19 cellular contexts compared by ENCODE assay signal in the genomic region with DNA sequence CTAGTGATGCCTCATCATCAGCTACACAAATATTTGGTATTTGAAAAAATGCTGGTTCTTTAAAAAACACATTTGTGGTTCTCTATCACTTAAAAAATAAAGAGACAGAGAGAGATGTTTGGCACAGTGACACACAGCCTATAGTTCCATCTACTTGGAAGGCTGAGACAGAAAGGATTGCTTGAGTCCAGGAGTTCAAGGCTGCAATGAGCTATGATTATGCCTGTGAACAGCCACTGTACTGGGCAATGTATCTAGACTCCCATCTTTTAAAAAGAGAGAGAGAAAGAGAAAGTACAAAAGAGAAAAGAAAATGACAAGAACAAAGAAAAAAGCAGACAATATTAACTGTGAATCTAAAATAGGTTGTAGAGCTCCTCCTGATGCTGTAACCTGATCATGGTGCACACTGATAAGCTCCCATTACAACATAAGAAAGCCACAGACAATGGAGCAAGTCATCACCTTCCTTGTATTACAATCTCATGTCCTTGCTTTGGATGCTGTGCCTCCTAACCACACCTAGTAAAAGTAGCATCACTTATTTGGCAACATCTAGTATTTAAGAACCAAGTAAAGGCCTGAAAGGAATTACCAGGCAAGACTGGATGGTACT. TPM values are rescaled to one million over a fixed set of nuclear protein-coding genes. Genes with fewer than 3 reads are reported as not detected.
DNase-seq lines count a peak whose midpoint lies in the region; ATAC-seq and TF ChIP-seq lines count a peak whose summit lies in the region.
"Had no signal": no experiment of that assay in that cellular context is flagged by ENCODE, and none has a peak within 500 bp of the region (broad histone marks: within the 10 kb centered on the region; RNA-seq: fewer than 3 reads in every experiment).

No MANE protein-coding gene starts in this region.

- H3K36me3 Mint-ChIP-seq in memory B cell, result peaks cover 15% of the 10 kb centered on the region

- CTCF ChIA-PET in mammary epithelial cell (lab: Charles Lee; ENCODE audit: low non-redundant PET), result no interaction called here

- no peak overlapping the region for H3K27ac ChIP-seq in mammary epithelial cell (ENCODE audit: insufficient read depth, low read depth, low read length)
- H3K27ac ChIP-seq: lower lobe of right lung, vagina had no signal

- peaks cover 88% of the 10 kb centered on the region for H3K79me2 ChIP-seq in mammary epithelial cell (ENCODE audit: insufficient read depth, low read length)

- H3K4me3 ChIP-seq in mammary epithelial cell (replicated peaks in 1 of 3; ENCODE audit: insufficient read depth in 1 of 3, low read depth in 2 of 3, low read length in 3 of 3), result no peak overlapping the region
- H3K4me3 ChIP-seq: lower lobe of right lung, vagina had no signal

- no peaks in the 10 kb centered on the region for H3K9me3 ChIP-seq in mammary epithelial cell (replicated peaks; ENCODE audit: insufficient read depth, low read length)
- H3K9me3 ChIP-seq: lower lobe of right lung, vagina had no signal

- TF ChIP-seq CTCF in mammary epithelial cell (conservative IDR thresholded peaks at IDR 0.05 in 1 of 2, IDR thresholded peaks at IDR 0.05 in 1 of 2; ENCODE audit: extremely low read depth in 1 of 2, insufficient read depth in 1 of 2, low read depth in 1 of 2, low read length in 2 of 2), result no peak

- H4K20me1 ChIP-seq in mammary epithelial cell (ENCODE audit: insufficient read depth, low read length), result no peaks in the 10 kb centered on the region

- H3K9me3 Mint-ChIP-seq in memory B cell, result no peaks in the 10 kb centered on the region
- H3K9me3 Mint-ChIP-seq: CD4-positive, alpha-beta memory T cell; naive thymus-derived CD8-positive, alpha-beta T cell; T-helper 1 cell treated with Interleukin-12 subunit alpha and Interleukin-12 subunit beta and Interleukin-4 antibody, amounts not matched to agents 30 μg/mL and 1 μg/mL, for 36 hours had no signal

- no peaks in the 10 kb centered on the region for H3K27me3 ChIP-seq in mammary epithelial cell (ENCODE audit: insufficient read depth, low read length)
- H3K27me3 ChIP-seq: vagina had no signal

- dilution Hi-C loops in mammary epithelial cell (cut with HindIII; ENCODE audit: low sequenced_read_pairs), result no loop called here

- BruUV-seq in mammary epithelial cell (replicated peaks; lab: Mats Ljungman, UMichigan), result no TSS peak

- no peak overlapping the region for H3K9ac ChIP-seq in mammary epithelial cell (ENCODE audit: insufficient read depth, low read length)

- peaks cover under 1% of the 10 kb centered on the region for H3K4me1 ChIP-seq in mammary epithelial cell (ENCODE audit: insufficient read depth, low read length)
- H3K4me1 ChIP-seq: lower lobe of right lung, vagina had no signal

- no peaks in the 10 kb centered on the region for H3K27me3 Mint-ChIP-seq in memory B cell
- H3K27me3 Mint-ChIP-seq: CD4-positive, alpha-beta memory T cell; naive thymus-derived CD8-positive, alpha-beta T cell; progenitor cell of endocrine pancreas had no signal

- no peak overlapping the region for H3K4me2 ChIP-seq in mammary epithelial cell (ENCODE audit: insufficient read depth, low read depth, low read length)

- in situ Hi-C loops in mammary epithelial cell (cut with MboI; ENCODE audit: low sequenced_read_pairs in 2 of 2), result no loop called here

- H3K4me1 Mint-ChIP-seq in memory B cell, result peaks cover 3% of the 10 kb centered on the region

- ATAC-seq in memory B cell (ENCODE audit: low read depth), result no peak
- ATAC-seq in HG02885 (IDR thresholded peaks at IDR 0.05; ENCODE audit: poor library complexity, unreplicated experiment), result no peak
- ATAC-seq in left lobe of liver, result no peak
- ATAC-seq: activated CD4-positive, CD25-positive, alpha-beta regulatory T cell treated with anti-CD3 and anti-CD28 coated beads, Interleukin-2, amount 50 U/mL, for 24 hours; lower lobe of right lung; naive thymus-derived CD8-positive, alpha-beta T cell had no signal

- H3K36me3 ChIP-seq in mammary epithelial cell (ENCODE audit: insufficient read depth, low read length), result peaks cover 8% of the 10 kb centered on the region
- H3K36me3 ChIP-seq: vagina had no signal

- no peak overlapping the region for H2AFZ ChIP-seq in mammary epithelial cell (ENCODE audit: low read depth, low read length)

- H3K27ac Mint-ChIP-seq in memory B cell, result peak overlapping the region; percentile 19
- H3K27ac Mint-ChIP-seq: naive thymus-derived CD8-positive, alpha-beta T cell; progenitor cell of endocrine pancreas; T-helper 1 cell treated with Interleukin-12 subunit alpha and Interleukin-12 subunit beta and Interleukin-4 antibody, amounts not matched to agents 30 μg/mL and 1 μg/mL, for 36 hours had no signal

- DNase-seq in NCI-H2171 treated with DMSO at 0.1 percent for 48 hours (lab: John Stamatoyannopoulos, UW) (peak; percentile 30), NCI-H2171 (lab: John Stamatoyannopoulos, UW) (no peak), LHCN-M2 (ENCODE audit: low read depth) (peak; percentile 28), mammary epithelial cell (peak; percentile 52), memory B cell (ENCODE audit: low spot score in 2 of 2) (no peak), left lobe of liver (ENCODE audit: low spot score) (no peak), AG08396 (ENCODE audit: low spot score) (no peak)
- DNase-seq: ACHN; activated gamma-delta T cell; CD4-positive, alpha-beta memory T cell; lower lobe of right lung; naive thymus-derived CD8-positive, alpha-beta T cell; NCI-H1694; NCI-H748 treated with DMSO at 0.1 percent for 48 hours had no signal

- intact Hi-C loops in mammary epithelial cell (cut with micrococcal nuclease), result no loop called here

- no peak overlapping the region for H3K4me3 Mint-ChIP-seq in memory B cell
- H3K4me3 Mint-ChIP-seq: CD4-positive, alpha-beta memory T cell; naive thymus-derived CD8-positive, alpha-beta T cell; T-helper 1 cell treated with Interleukin-12 subunit alpha and Interleukin-12 subunit beta and Interleukin-4 antibody, amounts not matched to agents 30 μg/mL and 1 μg/mL, for 36 hours had no signal

RNA-seq across cellular contexts. Expression of gene MAP4, which starts 31.7 kb away (rescaled TPM):
- total RNA-seq in LHCN-M2 (2014; rRNA removed) (90.6 and 106 TPM in 2 replicates), mammary epithelial cell (100 to 1,000 TPM; 148 to 288 TPM), left lobe of liver (66.1 TPM)
- 198 TPM for polyA plus RNA-seq in LHCN-M2 (2012)
- polyA plus RNA-seq in mammary epithelial cell, result 119 TPM
- polyA minus RNA-seq in mammary epithelial cell, result 222 TPM

Comparison
In these comparisons a context has a peak if more than half of its experiments do, and no peak if none do; other contexts are left out.
1. DNase-seq: peak in NCI-H2171 treated with DMSO at 0.1 percent for 48 hours (single experiment), LHCN-M2 (single experiment) and mammary epithelial cell (single experiment); none in NCI-H2171 (single experiment), memory B cell (0 of 2), left lobe of liver (single experiment) and AG08396 (single experiment).